ENCODE assay signal across 1 cellular context in genomic region chr17:37570527-37571093, GRCh38.
TF ChIP-seq lines count a peak whose summit lies in the region.

No MANE protein-coding gene starts in this region.

TF ChIP-seq in GM12878, 131 proteins besides CTCF, POLR2A, EP300 and RAD21:
- TF ChIP-seq ZNF384 (IDR thresholded peaks at IDR 0.05; ENCODE audit: borderline replicate concordance, low read depth, low read length) (no peak), BCL11A (IDR thresholded peaks at IDR 0.05; ENCODE audit: low read depth, low read length) (no peak), FOXK2 (IDR thresholded peaks at IDR 0.05) (no peak), TARDBP (IDR thresholded peaks at IDR 0.05; ENCODE audit: borderline replicate concordance) (no peak), CHD1 (IDR thresholded peaks at IDR 0.05; ENCODE audit: low read depth, low read length) (no peak)
- TF ChIP-seq, protein P1, sequence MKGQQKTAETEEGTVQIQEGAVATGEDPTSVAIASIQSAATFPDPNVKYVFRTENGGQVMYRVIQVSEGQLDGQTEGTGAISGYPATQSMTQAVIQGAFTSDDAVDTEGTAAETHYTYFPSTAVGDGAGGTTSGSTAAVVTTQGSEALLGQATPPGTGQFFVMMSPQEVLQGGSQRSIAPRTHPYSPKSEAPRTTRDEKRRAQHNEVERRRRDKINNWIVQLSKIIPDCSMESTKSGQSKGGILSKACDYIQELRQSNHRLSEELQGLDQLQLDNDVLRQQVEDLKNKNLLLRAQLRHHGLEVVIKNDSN (IDR thresholded peaks at IDR 0.05; ENCODE audit: borderline replicate concordance, extremely low read length, insufficient read depth, low read depth, low read length): no peak
TF ChIP-seq in GM12878: peak in this region for 0.
